In the genomic region with DNA sequence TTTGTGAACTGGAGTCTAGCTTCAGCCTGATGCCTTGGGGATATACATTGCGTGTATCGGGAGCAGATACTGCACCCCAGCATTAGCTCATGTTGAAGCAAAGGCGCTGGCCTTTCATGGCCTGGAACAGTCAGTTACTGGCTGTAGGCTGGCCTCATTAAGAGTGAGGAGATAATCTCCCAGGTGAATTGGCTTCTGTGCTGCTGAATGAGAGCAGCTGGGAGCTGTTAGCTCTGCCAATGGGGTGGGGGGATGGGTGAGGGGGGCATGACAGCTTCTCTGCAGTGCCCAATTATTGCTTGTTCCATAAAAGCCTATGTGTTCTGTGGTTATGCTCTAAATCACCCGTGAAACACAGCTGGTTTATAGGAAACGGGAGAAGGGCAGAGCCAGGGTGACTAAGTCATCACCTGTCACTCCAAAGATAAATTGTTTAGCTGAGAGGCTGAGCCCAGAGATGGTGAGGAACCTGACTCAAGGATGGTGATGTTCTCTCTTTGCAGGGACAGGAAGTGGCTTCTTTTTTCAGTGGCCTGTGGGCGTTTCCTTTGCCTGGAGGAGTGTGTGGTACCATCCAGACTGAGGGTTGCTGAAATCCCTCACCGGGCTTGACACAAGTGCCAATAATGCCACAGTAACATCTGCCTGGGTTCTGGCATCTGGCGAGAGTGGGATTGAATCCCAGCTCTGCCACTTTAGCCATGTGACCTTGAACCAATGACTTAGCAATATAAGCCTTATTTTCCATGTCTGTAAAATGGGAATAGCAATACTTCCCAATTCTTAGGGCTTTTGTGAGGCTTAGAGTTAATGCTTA, we compare ENCODE assay signal across 8 cellular contexts.
DNase-seq lines count a peak whose midpoint lies in the region; ATAC-seq and TF ChIP-seq lines count a peak whose summit lies in the region.

No MANE protein-coding gene starts in this region.

- no CpG with 5 or more reads among the region's 8 CpGs for WGBS in IMR-90 (ENCODE audit: extremely low coverage in 2 of 2, insufficient read length in 1 of 2), 2 experiments

- H3K27ac Mint-ChIP-seq in activated T-helper 17 cell treated with anti-CD3 and anti-CD28 coated beads, Interleukin-2, amount 50 U/mL, for 72 hours, result peak overlapping the region; percentile 89

- peak overlapping the region; percentile 82 for H3K14ac ChIP-seq in IMR-90 (replicated peaks; ENCODE audit: low read depth, low read length)

- peak overlapping the region; percentile 40 to 79; a peak in 3 of 4 replicates for H4K8ac ChIP-seq in IMR-90 (ENCODE audit: low read depth in 2 of 2, low read length in 2 of 2)

- TF ChIP-seq POLR2A in IMR-90 (IDR thresholded peaks at IDR 0.05; ENCODE audit: low read depth, low read length), result no peak

- H3K36me3 ChIP-seq in IMR-90 (ENCODE audit: control insufficient read depth, insufficient read depth, low read length) (no peaks in the 10 kb centered on the region), right atrium auricular region (no peaks in the 10 kb centered on the region)

- in situ Hi-C loops in IMR-90 (cut with MboI; ENCODE audit: low sequenced_read_pairs), result no loop called here

- H4K91ac ChIP-seq in IMR-90 (ENCODE audit: insufficient read depth, low read depth, low read length), result peak overlapping the region; percentile 63

- DNase-seq in DMS 273 treated with DMSO at 0.1 percent for 48 hours (lab: John Stamatoyannopoulos, UW), result peak; percentile 45
- DNase-seq in IMR-90, result peak; percentile 87
- peak; percentile 65 for DNase-seq in SIG-M5 (lab: John Stamatoyannopoulos, UW)
- DNase-seq in right atrium auricular region (ENCODE audit: low spot score), result no peak
- peak; percentile 45 to 87 for DNase-seq in stimulated activated CD4-positive, alpha-beta T cell treated with anti-CD3 and anti-CD28 coated beads, Interleukin-4, amount 100 ng/mL, for 4 hours
- DNase-seq in hepatic stellate cell (ENCODE audit: low spot score), result no peak

- H3K9me3 Mint-ChIP-seq in activated T-helper 17 cell treated with anti-CD3 and anti-CD28 coated beads, Interleukin-2, amount 50 U/mL, for 72 hours, result no peaks in the 10 kb centered on the region

- peak overlapping the region; percentile 91 for H3K4ac ChIP-seq in IMR-90 (ENCODE audit: low read depth, low read length)

- H3K4me3 Mint-ChIP-seq in activated T-helper 17 cell treated with anti-CD3 and anti-CD28 coated beads, Interleukin-2, amount 50 U/mL, for 72 hours, result peak overlapping the region; percentile 65

- dilution Hi-C loops in IMR-90 (cut with HindIII; ENCODE audit: low sequenced_read_pairs, unreplicated experiment), result no loop called here

- POLR2A ChIA-PET in IMR-90 (lab: Charles Lee; ENCODE audit: unreplicated experiment), result no interaction called here

- H3K4me3 ChIP-seq in IMR-90 (ENCODE audit: insufficient read depth, low read depth, low read length), result no peak overlapping the region
- H3K4me3 ChIP-seq in right atrium auricular region, result no peak overlapping the region

- no TSS peak for BruUV-seq in IMR-90 (replicated peaks; lab: Mats Ljungman, UMichigan)

- H3K9me1 ChIP-seq in IMR-90 (ENCODE audit: insufficient read depth, low read length), result peaks cover 12% of the 10 kb centered on the region; the same call in 1 of the 2 replicates

- peak overlapping the region; percentile 38 for H3K18ac ChIP-seq in IMR-90 (ENCODE audit: low read depth, low read length)

- H4K20me1 ChIP-seq in IMR-90 (ENCODE audit: insufficient read depth, low read length), result no peaks in the 10 kb centered on the region

- TF ChIP-seq RAD21 in IMR-90 (IDR thresholded peaks at IDR 0.05; ENCODE audit: low read length), result no peak

- H3K9ac ChIP-seq in IMR-90 (ENCODE audit: low read depth, low read length), result no peak overlapping the region

- H3K9me3 ChIP-seq in IMR-90 (ENCODE audit: control insufficient read depth, insufficient read depth, low read length) (no peaks in the 10 kb centered on the region), right atrium auricular region (no peaks in the 10 kb centered on the region)

- H3K27me3 ChIP-seq in IMR-90 (ENCODE audit: control insufficient read depth, insufficient read depth, low read length) (no peaks in the 10 kb centered on the region), right atrium auricular region (no peaks in the 10 kb centered on the region)

- H2BK120ac ChIP-seq in IMR-90 (ENCODE audit: low read depth, low read length), result peak overlapping the region; percentile 91

- TF ChIP-seq CTCF in IMR-90 (conservative IDR thresholded peaks at IDR 0.05; ENCODE audit: low read depth, low read length), result no peak
- no peak for TF ChIP-seq CTCF in right atrium auricular region (IDR thresholded peaks at IDR 0.05)

- peaks cover 36% of the 10 kb centered on the region for H3K4me1 Mint-ChIP-seq in activated T-helper 17 cell treated with anti-CD3 and anti-CD28 coated beads, Interleukin-2, amount 50 U/mL, for 72 hours

- ATAC-seq in GM21515 (IDR thresholded peaks at IDR 0.05; ENCODE audit: unreplicated experiment) (peak; percentile 75), IMR-90 (ENCODE audit: low read depth) (peak; percentile 66)
- ATAC-seq in activated T-helper 17 cell treated with anti-CD3 and anti-CD28 coated beads, Interleukin-2, amount 50 U/mL, for 72 hours (replicated peaks), result peak; percentile 85

- peaks cover 12% of the 10 kb centered on the region for H3K4me1 ChIP-seq in IMR-90 (ENCODE audit: control insufficient read depth, insufficient read depth, low read length)
- peaks cover 0 to 35% of the 10 kb centered on the region in 2 donors for H3K4me1 ChIP-seq in right atrium auricular region

- H4K5ac ChIP-seq in IMR-90 (ENCODE audit: low read depth, low read length), result peak overlapping the region; percentile 50

- H3K56ac ChIP-seq in IMR-90 (ENCODE audit: extremely low read depth, insufficient read depth, low read length), result peak overlapping the region; percentile 46; the same call in 1 of the 2 replicates

- peak overlapping the region; percentile 83 for H2BK5ac ChIP-seq in IMR-90 (ENCODE audit: low read depth, low read length, poor library complexity, severe bottlenecking)

- intact Hi-C loops in IMR-90 (cut with micrococcal nuclease), result no loop called here

- CTCF ChIA-PET in IMR-90 (lab: Yijun Ruan, JAX), result interaction anchor here (0.6 to 2.6 kb wide), 2 partner anchors 16 to 30 kb away, joined by 3 to 13 read pairs; no protein-coding TSS in a partner anchor

- peak overlapping the region; percentile 39 for H3K27ac ChIP-seq in IMR-90 (ENCODE audit: insufficient read depth, low read length)
- H3K27ac ChIP-seq in right atrium auricular region, result peak overlapping the region; percentile 63 to 73

- peak overlapping the region; percentile 25; the same call in 1 of the 2 replicates for H3K23ac ChIP-seq in IMR-90 (ENCODE audit: low read depth, low read length)

- no peaks in the 10 kb centered on the region for H3K36me3 Mint-ChIP-seq in activated T-helper 17 cell treated with anti-CD3 and anti-CD28 coated beads, Interleukin-2, amount 50 U/mL, for 72 hours (ENCODE audit: low read depth)

- H2AFZ ChIP-seq in IMR-90 (replicated peaks; ENCODE audit: low read length, poor library complexity), result peak overlapping the region; percentile 8

- H2BK20ac ChIP-seq in IMR-90 (ENCODE audit: low read depth, low read length), result peak overlapping the region; percentile 89

- no peaks in the 10 kb centered on the region; a peak in 1 of 4 replicates for H3K79me1 ChIP-seq in IMR-90 (ENCODE audit: low read depth in 1 of 2, low read length in 2 of 2)

- H3K4me2 ChIP-seq in IMR-90 (ENCODE audit: low read depth, low read length), result peak overlapping the region; percentile 7; the same call in 1 of the 2 replicates

- peak overlapping the region; percentile 86 for H2AK5ac ChIP-seq in IMR-90 (ENCODE audit: low read depth, low read length)

- H2AK9ac ChIP-seq in IMR-90 (replicated peaks; ENCODE audit: low read depth, low read length, poor library complexity), result peak overlapping the region; percentile 79

- H2BK15ac ChIP-seq in IMR-90 (ENCODE audit: low read depth, low read length), result peak overlapping the region; percentile 51

- H3K27me3 Mint-ChIP-seq in activated T-helper 17 cell treated with anti-CD3 and anti-CD28 coated beads, Interleukin-2, amount 50 U/mL, for 72 hours, result no peaks in the 10 kb centered on the region

TF ChIP-seq in IMR-90, 13 proteins besides CTCF, POLR2A, EP300 and RAD21:
- TF ChIP-seq, protein P1, sequence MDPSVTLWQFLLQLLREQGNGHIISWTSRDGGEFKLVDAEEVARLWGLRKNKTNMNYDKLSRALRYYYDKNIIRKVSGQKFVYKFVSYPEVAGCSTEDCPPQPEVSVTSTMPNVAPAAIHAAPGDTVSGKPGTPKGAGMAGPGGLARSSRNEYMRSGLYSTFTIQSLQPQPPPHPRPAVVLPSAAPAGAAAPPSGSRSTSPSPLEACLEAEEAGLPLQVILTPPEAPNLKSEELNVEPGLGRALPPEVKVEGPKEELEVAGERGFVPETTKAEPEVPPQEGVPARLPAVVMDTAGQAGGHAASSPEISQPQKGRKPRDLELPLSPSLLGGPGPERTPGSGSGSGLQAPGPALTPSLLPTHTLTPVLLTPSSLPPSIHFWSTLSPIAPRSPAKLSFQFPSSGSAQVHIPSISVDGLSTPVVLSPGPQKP (IDR thresholded peaks at IDR 0.05; ENCODE audit: borderline replicate concordance, low read depth, low read length), result no peak
- 0 out of 2 replicates have a peak, but pooled peaks have one; percentile 26 for TF ChIP-seq BHLHE40 (IDR thresholded peaks at IDR 0.05; ENCODE audit: low read depth, low read length)
- TF ChIP-seq RCOR1 (IDR thresholded peaks at IDR 0.05; ENCODE audit: insufficient replicate concordance, low read length), result no peak
- no peak for TF ChIP-seq MAZ (IDR thresholded peaks at IDR 0.05; ENCODE audit: borderline replicate concordance, low read depth, low read length)
- TF ChIP-seq CEBPB (IDR thresholded peaks at IDR 0.05; ENCODE audit: low read depth, low read length), result peak; percentile 6; the same call in 1 of the 2 replicates
- peak; percentile 47 for TF ChIP-seq FOS (IDR thresholded peaks at IDR 0.05; ENCODE audit: low read depth, low read length)
- TF ChIP-seq CHD1 (IDR thresholded peaks at IDR 0.05; ENCODE audit: low read depth, low read length), result no peak
- TF ChIP-seq NFE2L2 (IDR thresholded peaks at IDR 0.05; ENCODE audit: low read depth, low read length), result 0 out of 2 replicates have a peak, but pooled peaks have one; percentile 10
TF ChIP-seq in IMR-90: peak in this region for 4.

Comparison
In these comparisons a context has a peak if more than half of its experiments do, and no peak if none do; other contexts are left out.
1. DNase-seq: peak in DMS 273 treated with DMSO at 0.1 percent for 48 hours (single experiment), IMR-90 (single experiment), SIG-M5 (single experiment) and stimulated activated CD4-positive, alpha-beta T cell treated with anti-CD3 and anti-CD28 coated beads, Interleukin-4, amount 100 ng/mL, for 4 hours (2 of 2); none in right atrium auricular region (single experiment) and hepatic stellate cell (single experiment).
2. Peak in every context shown above with its lines, with median percentiles within 50 percentile points of each other: ATAC-seq.